ENCODE assay signal across 15 cellular contexts in the genomic region with DNA sequence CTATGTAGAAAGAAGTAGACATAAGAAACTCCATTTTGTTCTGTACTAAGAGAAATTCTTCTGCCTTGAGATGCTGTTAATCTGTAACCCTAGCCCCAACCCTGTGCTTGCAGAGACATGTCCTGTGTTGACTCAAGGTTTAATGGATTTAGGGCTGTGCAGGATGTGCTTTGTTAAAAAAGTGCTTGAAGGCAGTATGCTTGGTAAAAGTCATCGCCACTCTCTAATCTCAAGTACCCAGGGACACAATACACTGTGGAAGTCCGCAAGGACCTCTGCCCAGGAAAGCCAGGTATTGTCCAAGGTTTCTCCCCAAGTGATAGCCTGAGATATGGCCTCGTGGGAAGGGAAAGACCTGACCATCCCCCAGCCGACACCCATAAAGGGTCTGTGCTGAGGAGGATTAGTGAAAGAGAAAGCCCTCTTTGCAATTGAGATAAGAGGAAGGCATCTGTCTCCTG. TPM values are rescaled to one million over a fixed set of nuclear protein-coding genes. Genes with fewer than 3 reads are reported as not detected.
"Had no signal": no experiment of that assay in that cellular context is flagged by ENCODE, and none has a peak within 500 bp of the region (broad histone marks: within the 10 kb centered on the region; RNA-seq: fewer than 3 reads in every experiment).

No MANE protein-coding gene starts in this region.

RNA-seq across cellular contexts. Expression of a gene that starts 39.0 kb away (rescaled TPM):
- total RNA-seq: activated CD4-positive, alpha-beta T cell treated with anti-CD3 and anti-CD28 coated beads, Interleukin-2, amount 10 ng/mL, durations not matched to agents 7 days and 5 days; activated CD8-positive, alpha-beta T cell treated with anti-CD3 and anti-CD28 coated beads, Interleukin-2, amount 10 ng/mL, durations not matched to agents 7 days and 5 days; activated naive CD8-positive, alpha-beta T cell treated with anti-CD3 and anti-CD28 coated beads, Interleukin-2, amount 10 ng/mL, durations not matched to agents 7 days and 5 days; activated T-helper 2 cell treated with anti-CD3 and anti-CD28 coated beads, Interferon-gamma antibody, Interleukin-2, Interleukin-4, amounts not matched to agents 10 μg/mL and 5 μg/mL and 100 μg/mL, durations not matched to agents 14 hours and 24 hours and 36 hours; body of pancreas; dermis microvascular lymphatic vessel endothelial cell; frontal cortex; left ventricle myocardium superior; mucosa of gallbladder; naive thymus-derived CD4-positive, alpha-beta T cell; pancreas; sigmoid colon; spleen; testis; upper lobe of left lung had no signal
- polyA plus RNA-seq: naive thymus-derived CD4-positive, alpha-beta T cell; sigmoid colon; spleen had no signal
